18 cellular contexts compared by ENCODE assay signal in the genomic region with DNA sequence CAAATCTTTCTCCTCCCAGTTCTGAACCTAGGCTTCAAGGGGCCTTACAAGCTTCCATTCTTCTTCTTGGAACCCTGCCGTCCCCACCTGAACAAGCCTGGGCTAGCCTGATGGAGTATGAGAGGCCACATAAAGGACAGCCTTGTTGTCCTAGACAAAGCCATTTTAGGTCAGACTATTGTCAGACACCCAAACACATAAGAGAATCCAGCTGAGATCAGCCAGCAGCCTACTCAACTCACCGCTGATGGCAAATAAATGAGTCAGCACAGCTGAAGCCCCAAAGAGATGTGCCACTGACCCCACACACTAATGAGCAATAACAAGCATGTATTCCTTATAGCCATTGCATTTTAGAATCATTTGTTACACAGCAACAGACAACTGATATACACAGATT. TPM values are rescaled to one million over a fixed set of nuclear protein-coding genes. Genes with fewer than 3 reads are reported as not detected.
DNase-seq lines count a peak whose midpoint lies in the region; ATAC-seq and TF ChIP-seq lines count a peak whose summit lies in the region.
"Had no signal": no experiment of that assay in that cellular context is flagged by ENCODE, and none has a peak within 500 bp of the region (broad histone marks: within the 10 kb centered on the region; RNA-seq: fewer than 3 reads in every experiment).

No MANE protein-coding gene starts in this region.

- H3K4me1 Mint-ChIP-seq in naive thymus-derived CD4-positive, alpha-beta T cell = no peaks in the 10 kb centered on the region
- H3K4me1 Mint-ChIP-seq: activated CD4-positive, alpha-beta T cell treated with anti-CD3 and anti-CD28 coated beads for 36 hours; natural killer cell had no signal

- ATAC-seq in gastrocnemius medialis = no peak
- no peak for ATAC-seq in naive thymus-derived CD4-positive, alpha-beta T cell
- ATAC-seq: activated CD4-positive, alpha-beta T cell treated with anti-CD3 and anti-CD28 coated beads for 36 hours; natural killer cell had no signal

- no peaks in the 10 kb centered on the region for H3K36me3 Mint-ChIP-seq in naive thymus-derived CD4-positive, alpha-beta T cell
- H3K36me3 Mint-ChIP-seq: natural killer cell had no signal

- H3K9me3 ChIP-seq in gastrocnemius medialis = no peaks in the 10 kb centered on the region
- no peaks in the 10 kb centered on the region for H3K9me3 ChIP-seq in naive thymus-derived CD4-positive, alpha-beta T cell (ENCODE audit: control insufficient read depth in 2 of 3, low read length in 3 of 3)
- no peaks in the 10 kb centered on the region for H3K9me3 ChIP-seq in testis
- H3K9me3 ChIP-seq: body of pancreas, HAP-1, psoas muscle, SJSA1, thoracic aorta had no signal

- H3K9me3 Mint-ChIP-seq in naive thymus-derived CD4-positive, alpha-beta T cell = no peaks in the 10 kb centered on the region

- POLR2A ChIA-PET in naive thymus-derived CD4-positive, alpha-beta T cell (lab: Charles Lee) = no interaction called here

- DNase-seq in ELR (ENCODE audit: low read depth) (peak; percentile 9), NCI-H69 (lab: John Stamatoyannopoulos, UW) (peak; percentile 4), epithelial cell of prostate (ENCODE audit: low read depth, low spot score) (peak; percentile 14), gastrocnemius medialis (no peak), testis (no peak)
- DNase-seq in naive thymus-derived CD4-positive, alpha-beta T cell = no peak
- DNase-seq in activated naive CD4-positive, alpha-beta T cell treated with anti-CD3 and anti-CD28 coated beads, Interleukin-2, amount 50 U/mL, for 16 hours = no peak
- DNase-seq: activated CD4-positive, alpha-beta T cell treated with anti-CD3 and anti-CD28 coated beads for 36 hours; activated CD8-positive, alpha-beta memory T cell treated with anti-CD3 and anti-CD28 coated beads, Interleukin-2, amount 50 U/mL, for 4 hours; natural killer cell; NCI-H2081; stimulated activated CD4-positive, alpha-beta T cell treated with anti-CD3 and anti-CD28 coated beads, Interleukin-1b, Interleukin-23, amount 100 ng/mL, for 48 hours; T-helper 9 cell had no signal

- H3K27ac Mint-ChIP-seq in naive thymus-derived CD4-positive, alpha-beta T cell = no peak overlapping the region
- H3K27ac Mint-ChIP-seq: activated CD4-positive, alpha-beta T cell treated with anti-CD3 and anti-CD28 coated beads for 36 hours; natural killer cell had no signal

- peaks cover 0 to 7% (median 0%) of the 10 kb centered on the region in 5 donors for H3K27me3 Mint-ChIP-seq in naive thymus-derived CD4-positive, alpha-beta T cell

- H3K4me3 Mint-ChIP-seq in naive thymus-derived CD4-positive, alpha-beta T cell = no peak overlapping the region
- H3K4me3 Mint-ChIP-seq: activated CD4-positive, alpha-beta T cell treated with anti-CD3 and anti-CD28 coated beads for 36 hours; natural killer cell had no signal

- in situ Hi-C loops in gastrocnemius medialis (cut with MboI; ENCODE audit: low sequenced_read_pairs in 4 of 4) = loop anchor here in 1 of 4 donors (10.0 kb wide), 1 partner anchor 61 kb away; no protein-coding TSS in a partner anchor

- CTCF ChIA-PET in naive thymus-derived CD4-positive, alpha-beta T cell (lab: Charles Lee) = no interaction called here

- TF ChIP-seq POLR2A in gastrocnemius medialis (IDR thresholded peaks at IDR 0.05) = no peak
- no peak for TF ChIP-seq POLR2A in testis (IDR thresholded peaks at IDR 0.05)

- no peaks in the 10 kb centered on the region for H3K36me3 ChIP-seq in gastrocnemius medialis
- H3K36me3 ChIP-seq in naive thymus-derived CD4-positive, alpha-beta T cell (ENCODE audit: control insufficient read depth in 2 of 3, insufficient read depth in 3 of 3, low read length in 3 of 3) = no peaks in the 10 kb centered on the region
- no peaks in the 10 kb centered on the region for H3K36me3 ChIP-seq in testis (ENCODE audit: low read depth, missing control alignments)
- H3K36me3 ChIP-seq: HAP-1, SJSA1, thoracic aorta had no signal

- 47 to 66% methylated on average over 2 of the region's 2 CpGs for WGBS in testis, 2 donors

- no peak overlapping the region for H3K4me3 ChIP-seq in gastrocnemius medialis
- H3K4me3 ChIP-seq in naive thymus-derived CD4-positive, alpha-beta T cell (ENCODE audit: low read length) = no peak overlapping the region
- no peak overlapping the region for H3K4me3 ChIP-seq in testis
- H3K4me3 ChIP-seq: body of pancreas, HAP-1, psoas muscle, SJSA1, thoracic aorta had no signal

- H3K27ac ChIP-seq in epithelial cell of prostate (no peak overlapping the region), gastrocnemius medialis (peak overlapping the region in 3 of 4 donors; percentile 25 to 51 (median 27)), testis (no peak overlapping the region)
- H3K27ac ChIP-seq in naive thymus-derived CD4-positive, alpha-beta T cell (ENCODE audit: low read depth, low read length) = no peak overlapping the region
- H3K27ac ChIP-seq: psoas muscle, SJSA1, thoracic aorta had no signal

- H3K4me1 ChIP-seq in gastrocnemius medialis (peaks cover 0 to 5% of the 10 kb centered on the region in 2 donors), testis (no peaks in the 10 kb centered on the region)
- H3K4me1 ChIP-seq in naive thymus-derived CD4-positive, alpha-beta T cell (ENCODE audit: control insufficient read depth in 2 of 2, insufficient read depth in 2 of 2, low read length in 2 of 2) = no peaks in the 10 kb centered on the region
- H3K4me1 ChIP-seq: body of pancreas, HAP-1, psoas muscle, SJSA1 had no signal

- intact Hi-C loops in gastrocnemius medialis (cut with DNase I; ENCODE audit: low total_unique reads) (no loop called here), testis (cut with DNase I; ENCODE audit: low total_unique reads) (no loop called here)
- intact Hi-C loops in naive thymus-derived CD4-positive, alpha-beta T cell (cut with micrococcal nuclease) = no loop called here

- no peaks in the 10 kb centered on the region for H3K27me3 ChIP-seq in gastrocnemius medialis
- no peaks in the 10 kb centered on the region for H3K27me3 ChIP-seq in naive thymus-derived CD4-positive, alpha-beta T cell (ENCODE audit: control insufficient read depth in 2 of 2, insufficient read depth in 2 of 2, low read length in 2 of 2)
- no peaks in the 10 kb centered on the region for H3K27me3 ChIP-seq in testis
- H3K27me3 ChIP-seq: body of pancreas, SJSA1 had no signal

- TF ChIP-seq CTCF in gastrocnemius medialis (IDR thresholded peaks at IDR 0.05 in 4 of 5, conservative IDR thresholded peaks at IDR 0.05 in 1 of 5) (no peak), testis (IDR thresholded peaks at IDR 0.05) (no peak)

RNA-seq across cellular contexts. Expression of a gene that starts 33.8 kb away (rescaled TPM):
- total RNA-seq in gastrocnemius medialis (10 to 100 TPM in 1 of 4 donors, 1 to 10 TPM in 3; 3.8 to 10.3 (median 6.5) TPM), testis (1 to 10 TPM; 4.6 to 6.9 TPM)
- under 1 TPM in 2 of 5 experiments, not detected in 3; 0.08 to 0.22 TPM for total RNA-seq in naive thymus-derived CD4-positive, alpha-beta T cell
- polyA plus RNA-seq in naive thymus-derived CD4-positive, alpha-beta T cell = not detected
- polyA plus RNA-seq in testis (ENCODE audit: insufficient read depth, low read depth, low replicate concordance) = 7.9 TPM
- total RNA-seq: activated CD4-positive, alpha-beta T cell treated with anti-CD3 and anti-CD28 coated beads for 36 hours; natural killer cell; SJSA1 had no signal

Comparison
In these comparisons a context has a peak if more than half of its experiments do, and no peak if none do; other contexts are left out.
1. DNase-seq: peak in ELR (single experiment), NCI-H69 (single experiment) and epithelial cell of prostate (single experiment); none in gastrocnemius medialis (0 of 2), naive thymus-derived CD4-positive, alpha-beta T cell (0 of 9), testis (single experiment) and activated naive CD4-positive, alpha-beta T cell treated with anti-CD3 and anti-CD28 coated beads, Interleukin-2, amount 50 U/mL, for 16 hours (single experiment).
2. H3K27ac ChIP-seq: peak in gastrocnemius medialis (3 of 4); none in epithelial cell of prostate (single experiment), naive thymus-derived CD4-positive, alpha-beta T cell (single experiment) and testis (0 of 2).